In the genomic region with DNA sequence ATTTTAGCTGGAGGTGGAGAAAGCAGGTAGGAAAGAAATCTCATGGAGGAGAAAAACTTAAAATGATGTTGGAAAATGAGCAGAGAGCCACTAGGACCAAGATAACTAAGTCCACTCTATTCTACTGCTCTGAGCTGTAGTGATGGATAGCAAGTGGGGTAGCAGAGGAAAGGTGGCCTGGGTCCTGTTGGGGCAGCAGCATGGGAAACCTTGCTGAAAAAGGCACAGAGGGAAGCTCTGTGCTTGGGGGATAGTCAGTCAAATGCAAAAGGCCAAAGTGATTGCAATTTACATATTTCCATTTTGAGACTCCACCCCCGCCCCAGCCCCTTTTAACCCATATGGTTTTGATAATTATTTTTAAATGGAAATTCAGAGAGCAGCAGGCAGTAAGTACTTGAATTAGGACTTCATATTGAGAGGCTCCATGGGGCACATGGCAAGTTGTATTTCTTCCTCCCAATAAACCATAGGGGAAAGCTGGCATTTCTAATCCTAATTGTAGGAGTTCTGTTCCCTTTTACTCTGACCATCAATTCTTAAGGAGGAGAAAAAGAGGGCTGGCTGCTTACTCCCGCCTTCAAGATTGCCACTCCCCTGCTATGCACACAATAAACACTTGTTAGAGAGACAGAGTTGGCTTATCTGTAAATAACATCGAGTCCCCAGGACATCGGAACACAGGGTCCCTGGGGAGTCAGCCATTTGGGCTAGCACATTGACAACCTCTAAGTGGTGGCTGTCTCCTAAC, we compare ENCODE assay signal across 26 cellular contexts.
"Had no signal": no experiment of that assay in that cellular context is flagged by ENCODE, and none has a peak within 500 bp of the region (broad histone marks: within the 10 kb centered on the region; RNA-seq: fewer than 3 reads in every experiment).

No MANE protein-coding gene starts in this region.

- H3K27me3 ChIP-seq: adrenal gland, ascending aorta, gastrocnemius medialis, right atrium auricular region, spleen, testis had no signal

- H3K27ac ChIP-seq: adrenal gland, ascending aorta, gastrocnemius medialis, lower lobe of right lung, psoas muscle, right atrium auricular region, spleen, testis had no signal

- H3K4me1 Mint-ChIP-seq: activated T-helper 17 cell treated with anti-CD3 and anti-CD28 coated beads, Interleukin-2, amount 50 U/mL, for 72 hours; immature natural killer cell; naive B cell had no signal

- H3K4me1 ChIP-seq: adrenal gland, ascending aorta, gastrocnemius medialis, lower lobe of right lung, psoas muscle, right atrium auricular region, spleen, testis had no signal

- H3K36me3 ChIP-seq: adrenal gland, ascending aorta, gastrocnemius medialis, lower lobe of right lung, right atrium auricular region, spleen had no signal

- H3K4me3 ChIP-seq: adrenal gland, ascending aorta, gastrocnemius medialis, lower lobe of right lung, psoas muscle, right atrium auricular region, spleen, testis had no signal

- H3K27ac Mint-ChIP-seq: activated naive CD8-positive, alpha-beta T cell; activated T-cell treated with anti-CD3 and anti-CD28 coated beads, Interleukin-2, amount 50 U/mL, for 24 hours; activated T-helper 17 cell treated with anti-CD3 and anti-CD28 coated beads, Interleukin-2, amount 50 U/mL, for 72 hours; immature natural killer cell; naive B cell; T-helper 2 cell treated with Interferon-gamma antibody and Interleukin-4, amounts not matched to agents 5 μg/mL and 100 μg/mL, for 36 hours; type B pancreatic cell had no signal

- DNase-seq: activated CD4-positive, alpha-beta T cell treated with anti-CD3 and anti-CD28 coated beads, Interleukin-2, amount 50 U/mL, for 4 hours; activated CD8-positive, alpha-beta memory T cell treated with anti-CD3 and anti-CD28 coated beads for 24 hours; activated CD8-positive, alpha-beta memory T cell treated with anti-CD3 and anti-CD28 coated beads, Interleukin-2, amount 50 U/mL, for 4 hours; activated naive CD4-positive, alpha-beta T cell; activated T-cell treated with anti-CD3 and anti-CD28 coated beads, Interleukin-2, amount 50 U/mL, for 24 hours; adrenal gland; central memory CD4-positive, alpha-beta T cell; dermis blood vessel endothelial cell; effector CD8-positive, alpha-beta T cell; gastrocnemius medialis; head of caudate nucleus; hypothalamus; immature natural killer cell; lower lobe of right lung; naive B cell; psoas muscle; spleen; stimulated activated CD4-positive, alpha-beta T cell treated with anti-CD3 and anti-CD28 coated beads, Interleukin-4, amount 100 ng/mL, for 1 hour; stimulated activated naive CD4-positive, alpha-beta T cell; testis had no signal

- H3K9me3 ChIP-seq: adrenal gland, ascending aorta, gastrocnemius medialis, lower lobe of right lung, psoas muscle, right atrium auricular region, spleen, testis had no signal

- H3K9me3 Mint-ChIP-seq: type B pancreatic cell had no signal

- H3K36me3 Mint-ChIP-seq: activated naive CD8-positive, alpha-beta T cell; immature natural killer cell; naive B cell; type B pancreatic cell had no signal

- H3K27me3 Mint-ChIP-seq: activated naive CD8-positive, alpha-beta T cell; activated T-cell treated with anti-CD3 and anti-CD28 coated beads, Interleukin-2, amount 50 U/mL, for 24 hours; activated T-helper 17 cell treated with anti-CD3 and anti-CD28 coated beads, Interleukin-2, amount 50 U/mL, for 72 hours; naive B cell; type B pancreatic cell had no signal

- H3K4me3 Mint-ChIP-seq: activated naive CD8-positive, alpha-beta T cell; activated T-cell treated with anti-CD3 and anti-CD28 coated beads, Interleukin-2, amount 50 U/mL, for 24 hours; activated T-helper 17 cell treated with anti-CD3 and anti-CD28 coated beads, Interleukin-2, amount 50 U/mL, for 72 hours; immature natural killer cell; naive B cell; T-helper 2 cell treated with Interferon-gamma antibody and Interleukin-4, amounts not matched to agents 5 μg/mL and 100 μg/mL, for 36 hours; type B pancreatic cell had no signal
